In the genomic region with DNA sequence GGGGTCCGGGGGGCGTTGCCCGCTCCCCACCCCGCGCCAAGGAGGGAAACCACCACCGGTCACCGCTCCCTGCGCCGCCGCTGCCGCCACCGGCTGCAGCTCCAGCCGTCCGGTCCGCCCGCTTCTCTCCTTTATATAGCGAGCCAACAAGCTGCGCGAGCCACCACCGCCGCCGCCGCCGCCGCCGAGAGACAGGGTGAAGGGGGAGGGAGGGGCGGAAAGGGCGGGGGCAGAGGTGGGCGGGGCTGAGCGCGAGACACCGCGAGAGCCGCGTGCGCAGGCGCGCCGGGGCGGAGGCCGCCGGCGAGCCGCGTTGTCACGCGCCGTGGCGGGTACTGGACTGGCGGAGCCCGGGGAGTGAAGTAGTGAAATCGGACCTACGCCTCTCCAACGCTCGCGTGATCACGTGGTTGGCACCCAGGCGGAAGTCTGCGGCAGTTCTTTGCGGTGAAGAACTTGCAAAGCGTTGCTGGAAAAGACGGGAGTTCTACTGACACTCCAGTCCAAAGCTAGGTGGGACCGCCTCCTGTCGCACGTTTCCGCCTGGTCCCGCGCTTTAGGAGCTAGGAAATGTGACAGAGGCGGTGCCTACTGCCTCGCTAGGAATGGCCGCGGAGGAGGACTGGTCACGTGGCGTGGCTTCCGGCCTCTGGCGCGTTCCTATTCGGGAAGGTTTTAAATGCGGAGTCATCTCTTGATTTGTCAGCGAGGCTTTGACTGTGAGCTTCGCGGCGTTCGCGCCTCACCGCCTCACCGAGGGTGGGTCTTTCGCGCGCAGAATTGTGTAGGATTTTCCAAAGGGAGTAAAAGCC, we compare ENCODE assay signal across 1 cellular context.
TF ChIP-seq lines count a peak whose summit lies in the region.

TSS of gene GTF2A1 (minus strand) at position 193 of the 812 bp plus-strand sequence. CDS start 441 bp downstream, outside the sequence.

TF ChIP-seq in WTC11, 78 proteins besides CTCF, POLR2A, EP300 and RAD21 (continued from another document):
- 0 out of 2 replicates have a peak, but pooled peaks have one; percentile 89 for TF ChIP-seq AFF4 (CRISPR knock-in tag; IDR thresholded peaks at IDR 0.05; ENCODE audit: borderline replicate concordance)
- TF ChIP-seq ATF2 (CRISPR knock-in tag; IDR thresholded peaks at IDR 0.05; ENCODE audit: borderline replicate concordance, low read depth) = no peak
- peak; percentile 85 for TF ChIP-seq JAZF1 (CRISPR knock-in tag; IDR thresholded peaks at IDR 0.05)
- no peak for TF ChIP-seq ZNF263 (CRISPR knock-in tag; IDR thresholded peaks at IDR 0.05; ENCODE audit: low read depth)
- no peak for TF ChIP-seq JUN (CRISPR knock-in tag; IDR thresholded peaks at IDR 0.05)
- TF ChIP-seq FOXP1 (CRISPR knock-in tag; IDR thresholded peaks at IDR 0.05; ENCODE audit: borderline replicate concordance) = peak; percentile 85; the same call in 1 of the 2 replicates
- TF ChIP-seq MXD4 (CRISPR knock-in tag; IDR thresholded peaks at IDR 0.05; ENCODE audit: borderline replicate concordance) = no peak
- TF ChIP-seq MAX (CRISPR knock-in tag; IDR thresholded peaks at IDR 0.05) = peak; percentile 96
- TF ChIP-seq SMAD4 (CRISPR knock-in tag; IDR thresholded peaks at IDR 0.05) = 0 out of 2 replicates have a peak, but pooled peaks have one; percentile 22
- no peak for TF ChIP-seq NR3C1 (CRISPR knock-in tag; conservative IDR thresholded peaks at IDR 0.05; ENCODE audit: low read depth)
- no peak for TF ChIP-seq FOXJ3 (CRISPR knock-in tag; IDR thresholded peaks at IDR 0.05; ENCODE audit: borderline replicate concordance)
- peak; percentile 96; the same call in 1 of the 2 replicates for TF ChIP-seq OVOL2 (CRISPR knock-in tag; IDR thresholded peaks at IDR 0.05; ENCODE audit: borderline replicate concordance)
- no peak for TF ChIP-seq ESRRA (CRISPR knock-in tag; IDR thresholded peaks at IDR 0.05; ENCODE audit: borderline replicate concordance)
- 0 out of 2 replicates have a peak, but pooled peaks have one; percentile 15 for TF ChIP-seq RELA (CRISPR knock-in tag; IDR thresholded peaks at IDR 0.05; ENCODE audit: borderline replicate concordance)
- TF ChIP-seq TCF7 (CRISPR knock-in tag; IDR thresholded peaks at IDR 0.05; ENCODE audit: low read depth) = peak; percentile 18; the same call in 1 of the 2 replicates
- TF ChIP-seq, protein P1, sequence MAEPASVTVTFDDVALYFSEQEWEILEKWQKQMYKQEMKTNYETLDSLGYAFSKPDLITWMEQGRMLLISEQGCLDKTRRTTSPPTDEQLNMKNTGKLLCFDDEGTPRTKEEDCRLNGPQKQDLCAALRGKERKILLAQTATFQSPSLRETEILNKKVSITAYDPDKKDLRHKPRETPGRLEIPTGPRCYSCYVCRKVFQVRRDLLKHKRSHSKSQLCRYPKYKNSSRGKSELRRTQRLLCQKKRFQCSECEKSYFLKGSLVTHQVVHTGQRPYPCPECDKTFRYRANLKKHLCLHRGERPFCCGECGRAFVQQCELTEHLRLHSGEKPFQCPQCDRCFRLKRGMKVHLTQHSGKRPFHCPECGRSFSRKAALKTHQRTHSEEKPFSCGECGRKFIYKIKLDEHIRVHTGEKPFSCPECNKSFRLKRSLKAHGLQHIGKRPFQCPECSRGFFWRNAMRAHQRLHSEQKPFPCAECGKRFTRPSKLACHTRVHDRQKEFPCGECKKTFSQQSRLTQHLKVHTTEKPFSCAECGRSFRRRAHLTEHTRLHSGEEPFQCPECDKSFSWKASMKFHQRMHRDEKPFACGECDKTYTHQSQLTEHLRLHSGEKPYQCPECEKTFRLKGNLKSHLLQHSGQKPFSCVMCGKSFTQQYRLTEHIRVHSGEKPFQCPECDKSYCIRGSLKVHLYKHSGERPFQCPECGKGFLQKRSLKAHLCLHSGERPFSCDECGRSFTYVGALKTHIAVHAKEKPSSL (CRISPR knock-in tag; conservative IDR thresholded peaks at IDR 0.05) = peak; percentile 72; the same call in 1 of the 2 replicates
